In genomic region chr20:40331699-40332098, GRCh38 we compare ENCODE assay signal across 26 cellular contexts.
A peak's percentile ranks its signal among the peaks of the same experiment; 100 is the strongest.
DNase-seq lines count a peak whose midpoint lies in the region; FAIRE-seq and TF ChIP-seq lines count a peak whose summit lies in the region.
"Had no signal": no experiment of that assay in that cellular context is flagged by ENCODE, and none has a peak within 500 bp of the region (broad histone marks: within the 10 kb centered on the region; RNA-seq: fewer than 3 reads in every experiment).

No MANE protein-coding gene starts in this region.

- H3K79me2 ChIP-seq in endothelial cell of umbilical vein (ENCODE audit: control insufficient read depth, insufficient read depth, low read length): no peaks in the 10 kb centered on the region

- no peak overlapping the region for H3K9ac ChIP-seq in endothelial cell of umbilical vein (replicated peaks; ENCODE audit: extremely low read depth, insufficient read depth, low read length)

- FAIRE-seq in endothelial cell of umbilical vein (lab: Jason Lieb, UNC): no peak
- FAIRE-seq: GM12891, HepG2, RCC 7860 had no signal

- no TSS peak for BruUV-seq in endothelial cell of umbilical vein (replicated peaks; lab: Mats Ljungman, UMichigan)

- intact Hi-C loops in endothelial cell of umbilical vein (cut with micrococcal nuclease) (no loop called here), prostate gland (cut with DNase I) (no loop called here)

- no peaks in the 10 kb centered on the region for H3K9me1 ChIP-seq in endothelial cell of umbilical vein (replicated peaks; ENCODE audit: control insufficient read depth, extremely low read depth, insufficient read depth, low read length)

- H3K4me2 ChIP-seq in endothelial cell of umbilical vein (ENCODE audit: insufficient read depth, low read length): no peak overlapping the region

- POLR2A ChIA-PET in endothelial cell of umbilical vein (lab: Charles Lee): interaction anchor here (1.1 kb wide), 1 partner anchor 357 kb away, joined by 3 read pairs; the partner anchor contains the start of gene MAFB

- TF ChIP-seq POLR2A in endothelial cell of umbilical vein (IDR thresholded peaks at IDR 0.05; ENCODE audit: low read depth, low read length) (no peak), prostate gland (IDR thresholded peaks at IDR 0.05) (no peak)

- no peaks in the 10 kb centered on the region for H4K20me1 ChIP-seq in endothelial cell of umbilical vein (replicated peaks; ENCODE audit: control insufficient read depth, extremely low read depth, insufficient read depth, low read length)

- H3K27ac ChIP-seq in endothelial cell of umbilical vein (ENCODE audit: insufficient read depth, low read depth, low read length) (no peak overlapping the region), prostate gland (no peak overlapping the region)
- H3K27ac ChIP-seq: ascending aorta, C4-2B, heart right ventricle, HL-60, suprapubic skin, VCaP had no signal

- CTCF ChIA-PET in endothelial cell of umbilical vein (lab: Charles Lee): no interaction called here

- H3K4me3 ChIP-seq in MG63 (no peak overlapping the region), endothelial cell of umbilical vein (replicated peaks in 1 of 3; ENCODE audit: insufficient read depth in 1 of 3, low read depth in 1 of 3, low read length in 3 of 3) (no peak overlapping the region), prostate gland (no peak overlapping the region)
- H3K4me3 ChIP-seq: ascending aorta, heart right ventricle, suprapubic skin had no signal

- TF ChIP-seq CTCF in endothelial cell of umbilical vein (IDR thresholded peaks at IDR 0.05; ENCODE audit: extremely low read depth in 1 of 2, insufficient read depth in 1 of 2, low read depth in 1 of 2, low read length in 2 of 2) (no peak), prostate gland (IDR thresholded peaks at IDR 0.05) (no peak)

- no peaks in the 10 kb centered on the region for H3K4me1 ChIP-seq in endothelial cell of umbilical vein (ENCODE audit: control insufficient read depth, extremely low read depth, insufficient read depth, low read length)
- no peaks in the 10 kb centered on the region for H3K4me1 ChIP-seq in prostate gland (replicated peaks)
- H3K4me1 ChIP-seq: ascending aorta had no signal

- no peaks in the 10 kb centered on the region for H3K36me3 ChIP-seq in MG63
- no peaks in the 10 kb centered on the region for H3K36me3 ChIP-seq in endothelial cell of umbilical vein (ENCODE audit: control insufficient read depth in 2 of 2, extremely low read depth in 1 of 2, insufficient read depth in 2 of 2, low read length in 2 of 2)
- no peaks in the 10 kb centered on the region for H3K36me3 ChIP-seq in prostate gland
- H3K36me3 ChIP-seq: ascending aorta, heart right ventricle, suprapubic skin had no signal

- DNase-seq in MG63 (peak; percentile 65), NCI-H446 (lab: John Stamatoyannopoulos, UW) (peak; percentile 96 to 97), endothelial cell of umbilical vein (ENCODE audit: low read depth, low spot score) (peak; percentile 49), prostate gland (ENCODE audit: low spot score) (peak; percentile 29), AG08395 (ENCODE audit: low spot score) (no peak)
- no peak for DNase-seq in activated CD4-positive, alpha-beta T cell treated with anti-CD3 and anti-CD28 coated beads for 1 hour
- no peak for DNase-seq in activated T-cell treated with anti-CD3 and anti-CD28 coated beads, Interleukin-2, amount 50 U/mL, for 1 hour
- DNase-seq: activated CD4-positive, alpha-beta T cell treated with anti-CD3 and anti-CD28 coated beads, Interleukin-2, amount 10 ng/mL, durations not matched to agents 7 days and 5 days; activated naive CD4-positive, alpha-beta T cell treated with anti-CD3 and anti-CD28 coated beads, Interleukin-2, amount 10 ng/mL, durations not matched to agents 7 days and 5 days; Calu3; central memory CD4-positive, alpha-beta T cell; heart right ventricle; natural killer cell; NCI-H2107; NCI-H526; stimulated activated CD4-positive, alpha-beta T cell treated with anti-CD3 and anti-CD28 coated beads, Interleukin-12 subunit alpha, Interleukin-12 subunit beta, amount 100 ng/mL, for 4 hours; stimulated activated CD4-positive, alpha-beta T cell treated with anti-CD3 and anti-CD28 coated beads, Interleukin-4, amount 100 ng/mL, for 24 hours; stimulated activated naive B cell treated with anti-CD40 and anti-IgM and Interleukin-4, amounts not matched to agents 10 μg/mL and 1 μg/mL and 100 μg/mL, for 72 hours had no signal

- WGBS in prostate gland: 57% methylated on average over 3 of the region's 3 CpGs

- H3K27me3 ChIP-seq in MG63: no peaks in the 10 kb centered on the region
- no peaks in the 10 kb centered on the region for H3K27me3 ChIP-seq in endothelial cell of umbilical vein (ENCODE audit: control insufficient read depth in 2 of 2, insufficient read depth in 2 of 2, low read length in 2 of 2)
- no peaks in the 10 kb centered on the region for H3K27me3 ChIP-seq in prostate gland (replicated peaks; ENCODE audit: insufficient read depth)
- H3K27me3 ChIP-seq: ascending aorta, suprapubic skin had no signal

- no peak overlapping the region for H2AFZ ChIP-seq in endothelial cell of umbilical vein (ENCODE audit: low read depth, low read length)

- H3K9me3 ChIP-seq in MG63 (no peaks in the 10 kb centered on the region), endothelial cell of umbilical vein (replicated peaks; ENCODE audit: control insufficient read depth, insufficient read depth, low read length) (no peaks in the 10 kb centered on the region), prostate gland (no peaks in the 10 kb centered on the region)
- H3K9me3 ChIP-seq: ascending aorta, heart right ventricle, suprapubic skin had no signal

- dilution Hi-C loops in endothelial cell of umbilical vein (cut with MboI; ENCODE audit: extremely low pct_ligation_motif_present, low sequenced_read_pairs): no loop called here

TF ChIP-seq in endothelial cell of umbilical vein, 7 proteins besides CTCF, POLR2A, EP300 and RAD21:
- no peak for TF ChIP-seq FOS (IDR thresholded peaks at IDR 0.05; ENCODE audit: borderline replicate concordance, insufficient read depth, low read length)
- no peak for TF ChIP-seq JUN (IDR thresholded peaks at IDR 0.05; ENCODE audit: borderline replicate concordance, insufficient read depth, insufficient read length, low read depth)
- TF ChIP-seq MAX (IDR thresholded peaks at IDR 0.05; ENCODE audit: insufficient read depth, insufficient read length): no peak
- TF ChIP-seq EZH2 (IDR thresholded peaks at IDR 0.05; ENCODE audit: borderline replicate concordance, low read depth, low read length, severe bottlenecking): no peak
- TF ChIP-seq POLR2AphosphoS5 (IDR thresholded peaks at IDR 0.05; ENCODE audit: insufficient read depth, low read depth, low read length): no peak
- no peak for TF ChIP-seq MYC (IDR thresholded peaks at IDR 0.05; ENCODE audit: low read depth, low read length)
- no peak for TF ChIP-seq GATA2 (IDR thresholded peaks at IDR 0.05; ENCODE audit: insufficient read depth, insufficient read length, low read depth, low read length)
TF ChIP-seq in endothelial cell of umbilical vein: peak in this region for 0.

Comparison
In these comparisons a context has a peak if more than half of its experiments do, and no peak if none do; other contexts are left out.
1. DNase-seq: peak in MG63 (single experiment), NCI-H446 (2 of 2), endothelial cell of umbilical vein (single experiment) and prostate gland (single experiment); none in activated CD4-positive, alpha-beta T cell treated with anti-CD3 and anti-CD28 coated beads for 1 hour (single experiment), activated T-cell treated with anti-CD3 and anti-CD28 coated beads, Interleukin-2, amount 50 U/mL, for 1 hour (single experiment) and AG08395 (single experiment).